In genomic region chr3:16467368-16467767, GRCh38 we compare ENCODE assay signal across 1 cellular context.
TF ChIP-seq lines count a peak whose summit lies in the region.

No MANE protein-coding gene starts in this region.

TF ChIP-seq in HepG2, 621 proteins besides CTCF, POLR2A, EP300 and RAD21 (continued from another document):
- TF ChIP-seq HNF1A (IDR thresholded peaks at IDR 0.05; ENCODE audit: low read depth) (no peak), HNF1A (CRISPR knock-in tag; IDR thresholded peaks at IDR 0.05; ENCODE audit: borderline replicate concordance) (no peak), PRDM15 (CRISPR knock-in tag; IDR thresholded peaks at IDR 0.05) (no peak), ATRX (CRISPR knock-in tag; IDR thresholded peaks at IDR 0.05; ENCODE audit: borderline replicate concordance) (no peak), U2AF1 (optimal IDR thresholded peaks at IDR 0.05; ENCODE audit: low read depth, low read length) (no peak), SNAI1 (CRISPR knock-in tag; IDR thresholded peaks at IDR 0.05; ENCODE audit: borderline replicate concordance) (no peak), DZIP1 (CRISPR knock-in tag; IDR thresholded peaks at IDR 0.05) (no peak), TP53 (CRISPR knock-in tag; conservative IDR thresholded peaks at IDR 0.05) (no peak), ONECUT2 (CRISPR knock-in tag; IDR thresholded peaks at IDR 0.05) (no peak), ZNF382 (CRISPR knock-in tag; IDR thresholded peaks at IDR 0.05; ENCODE audit: borderline replicate concordance) (no peak), ZMYM3 (CRISPR knock-in tag; IDR thresholded peaks at IDR 0.05) (no peak), SOX6 (IDR thresholded peaks at IDR 0.05) (no peak), SOX6 (CRISPR knock-in tag; IDR thresholded peaks at IDR 0.05) (no peak), NONO (IDR thresholded peaks at IDR 0.05) (no peak), NONO (CRISPR knock-in tag; conservative IDR thresholded peaks at IDR 0.05) (no peak)
TF ChIP-seq in HepG2: peak in this region for 0.
